Comparison of ENCODE assay signal across 9 cellular contexts in the genomic region with DNA sequence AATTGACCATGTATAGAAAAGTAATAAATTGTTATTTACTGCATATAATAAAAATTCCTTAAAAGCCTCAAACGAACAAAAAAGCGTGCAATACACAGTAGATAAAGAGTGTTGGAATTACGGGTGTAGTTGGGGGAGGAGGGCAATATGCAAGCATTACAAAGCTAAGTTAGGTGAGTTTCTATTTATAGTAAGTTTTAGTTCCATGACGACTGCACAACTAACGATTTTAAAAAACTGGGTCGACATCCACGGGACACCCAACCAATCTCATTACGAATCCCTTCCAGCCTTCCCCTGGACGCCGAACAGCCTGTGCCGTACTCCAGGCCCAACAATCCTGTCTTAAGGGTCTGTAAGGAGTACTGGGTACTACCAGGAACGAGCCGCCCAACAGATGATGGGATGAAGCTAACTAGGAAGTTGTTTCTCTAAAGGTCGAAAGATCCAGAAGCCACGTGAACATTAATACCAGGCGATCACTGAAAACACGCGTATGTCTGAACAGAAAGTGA. TPM values are rescaled to one million over a fixed set of nuclear protein-coding genes. Genes with fewer than 3 reads are reported as not detected.
A peak's percentile ranks its signal among the peaks of the same experiment; 100 is the strongest.
DNase-seq lines count a peak whose midpoint lies in the region; ATAC-seq and TF ChIP-seq lines count a peak whose summit lies in the region.
"Had no signal": no experiment of that assay in that cellular context is flagged by ENCODE, and none has a peak within 500 bp of the region (broad histone marks: within the 10 kb centered on the region; RNA-seq: fewer than 3 reads in every experiment).

No MANE protein-coding gene starts in this region.

- no peak overlapping the region for H3K4ac ChIP-seq in H9 (ENCODE audit: low read depth, low read length)

- H3K79me1 ChIP-seq in H9 (ENCODE audit: insufficient read depth, low read depth, low read length, poor library complexity, severe bottlenecking) = no peaks in the 10 kb centered on the region

- intact Hi-C loops in CD4-positive, alpha-beta T cell (cut with DNase I, micrococcal nuclease) = loop anchor here (5.0 to 10.0 kb wide), 15 partner anchors 117 to 1942 kb away; a partner anchor contains a TSS

- H3K9me3 ChIP-seq in CD4-positive, alpha-beta T cell (ENCODE audit: control insufficient read depth, low read length) = no peaks in the 10 kb centered on the region
- no peaks in the 10 kb centered on the region for H3K9me3 ChIP-seq in H9 (ENCODE audit: control insufficient read depth, low read depth, low read length)

- H3K27ac ChIP-seq in CD4-positive, alpha-beta T cell (ENCODE audit: low read depth, low read length) = no peak overlapping the region
- H3K27ac ChIP-seq in H9 (ENCODE audit: insufficient read length, low read depth, low read length) = no peak overlapping the region
- peak overlapping the region; percentile 39 for H3K27ac ChIP-seq in foreskin keratinocyte

- CTCF ChIA-PET in CD4-positive, alpha-beta T cell (lab: Charles Lee) = interaction anchor here (1.7 kb wide), 1 partner anchor 839 kb away, joined by 7 read pairs; a partner anchor contains a TSS

- no peak overlapping the region for H2BK120ac ChIP-seq in H9 (ENCODE audit: low read depth, low read length, poor library complexity, severe bottlenecking)

- H2AFZ ChIP-seq in H9 (ENCODE audit: low read length) = no peak overlapping the region

- no peak overlapping the region for H3K18ac ChIP-seq in H9 (ENCODE audit: insufficient read length, low read depth, low read length)

- peak overlapping the region; percentile 98 for H3K4me2 ChIP-seq in H9 (ENCODE audit: insufficient read depth, insufficient read length, low read length)

- H3K9me3 Mint-ChIP-seq in CD4-positive, alpha-beta T cell = no peaks in the 10 kb centered on the region
- no peaks in the 10 kb centered on the region; a peak in 1 of 5 replicates for H3K9me3 Mint-ChIP-seq in H9

- H3K27me3 Mint-ChIP-seq in CD4-positive, alpha-beta T cell = no peaks in the 10 kb centered on the region
- no peaks in the 10 kb centered on the region for H3K27me3 Mint-ChIP-seq in H9 (ENCODE audit: low read depth)

- H3K4me1 ChIP-seq in H9 (ENCODE audit: insufficient read depth, low read length) (no peaks in the 10 kb centered on the region), foreskin keratinocyte (no peaks in the 10 kb centered on the region)

- H2BK15ac ChIP-seq in H9 (ENCODE audit: low read depth, low read length) = no peak overlapping the region

- H3K4me1 Mint-ChIP-seq in CD4-positive, alpha-beta T cell (ENCODE audit: low read depth) = peaks cover 14% of the 10 kb centered on the region
- peaks cover 11 to 17% of the 10 kb centered on the region in 2 experiments; a peak in 3 of 4 replicates for H3K4me1 Mint-ChIP-seq in H9

- POLR2A ChIA-PET in CD4-positive, alpha-beta T cell (lab: Charles Lee) = interaction anchor here (0.6 to 2.1 kb wide), 8 partner anchors 15 to 1657 kb away, joined by 3 to 10 read pairs (median 3); a partner anchor contains a TSS

- no peaks in the 10 kb centered on the region for H3K27me3 ChIP-seq in CD4-positive, alpha-beta T cell (ENCODE audit: control insufficient read depth, insufficient read depth, low read length)
- H3K27me3 ChIP-seq in H9 (ENCODE audit: insufficient read depth, low read length) (no peaks in the 10 kb centered on the region), foreskin keratinocyte (no peaks in the 10 kb centered on the region)

- peaks cover 15% of the 10 kb centered on the region for H3K23me2 ChIP-seq in H9 (ENCODE audit: insufficient read length, low read depth, low read length, poor library complexity, severe bottlenecking)

- H3K23ac ChIP-seq in H9 (ENCODE audit: insufficient read length, low read depth, low read length) = no peak overlapping the region

- H4K5ac ChIP-seq in H9 (ENCODE audit: insufficient read length, low read depth, low read length) = no peak overlapping the region

- H2BK12ac ChIP-seq in H9 (ENCODE audit: insufficient read length, low read depth, low read length) = no peak overlapping the region

- H2BK5ac ChIP-seq in H9 (ENCODE audit: insufficient read length, low read length) = no peak overlapping the region

- H3K9ac ChIP-seq in H9 (ENCODE audit: extremely low read depth, insufficient read length, low read length) = peak overlapping the region; percentile 72

- TF ChIP-seq CTCF in CD4-positive, alpha-beta T cell (IDR thresholded peaks at IDR 0.05) = no peak
- no peak for TF ChIP-seq CTCF in H9 (conservative IDR thresholded peaks at IDR 0.05)
- TF ChIP-seq CTCF in foreskin keratinocyte (conservative IDR thresholded peaks at IDR 0.05) = no peak

- H3K79me2 ChIP-seq in H9 (ENCODE audit: insufficient read depth, low read length) = peaks cover 5% of the 10 kb centered on the region; the same call in 1 of the 2 replicates

- peak overlapping the region; percentile 81 for H3K4me3 ChIP-seq in skeletal muscle cell (ENCODE audit: low read depth, low read length)

- no peak overlapping the region for H3K27ac Mint-ChIP-seq in CD4-positive, alpha-beta T cell
- peak overlapping the region in 2 of 3 experiments; percentile 96; a peak in 5 of 7 replicates for H3K27ac Mint-ChIP-seq in H9

- no peaks in the 10 kb centered on the region for H4K20me1 ChIP-seq in H9 (ENCODE audit: control insufficient read depth, insufficient read depth, insufficient read length)

- ATAC-seq in CD4-positive, alpha-beta T cell (ENCODE audit: poor library complexity) = no peak
- ATAC-seq in foreskin keratinocyte (peak; percentile 37), GM18498 (IDR thresholded peaks at IDR 0.05; ENCODE audit: unreplicated experiment) (no peak)

- no peak for DNase-seq in CD4-positive, alpha-beta T cell
- DNase-seq in H9 (no peak), SW480 (ENCODE audit: low spot score) (peak; percentile 34), foreskin keratinocyte (peak in 1 of 2 donors; percentile 32), skeletal muscle cell (ENCODE audit: low read depth) (no peak), GM19240 (ENCODE audit: insufficient read length, low spot score) (no peak), pons (ENCODE audit: low spot score) (no peak)

- H3K14ac ChIP-seq in H9 (ENCODE audit: insufficient read depth, low read length) = peak overlapping the region; percentile 9; the same call in 1 of the 2 replicates

- no peak overlapping the region for H4K8ac ChIP-seq in H9 (replicated peaks; ENCODE audit: insufficient read length, low read depth, low read length)

- H3K36me3 Mint-ChIP-seq in CD4-positive, alpha-beta T cell (ENCODE audit: low read depth) = peaks cover 4% of the 10 kb centered on the region
- H3K36me3 Mint-ChIP-seq in H9 (ENCODE audit: insufficient read depth in 1 of 3, low read depth in 3 of 3) = peaks cover 16 to 35% (median 34%) of the 10 kb centered on the region in 3 experiments

- peak overlapping the region; percentile 83 for H3K4me3 Mint-ChIP-seq in CD4-positive, alpha-beta T cell
- H3K4me3 Mint-ChIP-seq in H9 = peak overlapping the region; percentile 93

- H2AK5ac ChIP-seq in H9 (ENCODE audit: insufficient read length, low read length) = no peak overlapping the region

- H4K91ac ChIP-seq in H9 (ENCODE audit: insufficient read length, low read depth, low read length) = no peak overlapping the region

- H3T11ph ChIP-seq in H9 (ENCODE audit: low read length) = no peak overlapping the region

- no CpG with 5 or more reads among the region's 18 CpGs for WGBS in H9 (ENCODE audit: extremely low coverage, insufficient read length, low lambda C conversion rate)

- no peak overlapping the region for H3K56ac ChIP-seq in H9 (ENCODE audit: insufficient read length, low read depth, low read length)

- H2BK20ac ChIP-seq in H9 (ENCODE audit: low read depth, low read length, poor library complexity, severe bottlenecking) = no peak overlapping the region

RNA-seq across cellular contexts. Expression of a gene that starts 0.7 kb away (rescaled TPM):
- under 1 TPM; 0.17 to 0.30 TPM for total RNA-seq in CD4-positive, alpha-beta T cell
- total RNA-seq in H9 (2021) = 14.7 and 15.4 TPM in 2 replicates
- total RNA-seq in foreskin keratinocyte = 12.5 and 14.8 TPM in 2 replicates
- 2.0 and 2.9 TPM in 2 replicates for polyA plus RNA-seq in foreskin keratinocyte

RNA-seq across cellular contexts. Expression of a gene that starts 22.6 kb away (rescaled TPM):
- total RNA-seq in CD4-positive, alpha-beta T cell = not detected
- total RNA-seq in H9 (2021) (not detected in 2 replicates), foreskin keratinocyte (not detected in 2 replicates)
- not detected in 2 replicates for polyA plus RNA-seq in foreskin keratinocyte
- total RNA-seq: SK-MEL-5 had no signal

RNA-seq across cellular contexts. Expression of a gene that starts 48.1 kb away (rescaled TPM):
- total RNA-seq in CD4-positive, alpha-beta T cell = not detected
- 0.04 and 0.15 TPM in 2 replicates for total RNA-seq in H9 (2021)
- not detected in 2 replicates for total RNA-seq in foreskin keratinocyte
- not detected in 2 replicates for polyA plus RNA-seq in foreskin keratinocyte

Comparison
In these comparisons a context has a peak if more than half of its experiments do, and no peak if none do; other contexts are left out.
1. RNA of a gene that starts 0.7 kb away (total RNA-seq): 14.7 to 15.4 TPM in H9 and 12.5 to 14.8 TPM in foreskin keratinocyte; 0.17 to 0.30 TPM in CD4-positive, alpha-beta T cell; every median in the first group is over 10 times any median in the second.